8 cellular contexts compared by ENCODE assay signal in genomic region chr17:44689492-44690217, GRCh38. TPM values are rescaled to one million over a fixed set of nuclear protein-coding genes. Genes with fewer than 3 reads are reported as not detected.
DNase-seq lines count a peak whose midpoint lies in the region; ATAC-seq and TF ChIP-seq lines count a peak whose summit lies in the region.

CCDC43 (minus strand) TSS chr17:44689776; CDS start chr17:44689753, 23 bp downstream.

- H3K4me1 Mint-ChIP-seq in activated T-helper 2 cell treated with anti-CD3 and anti-CD28 coated beads, Interferon-gamma antibody, Interleukin-2, Interleukin-4, amounts not matched to agents 10 μg/mL and 5 μg/mL and 100 μg/mL, durations not matched to agents 14 hours and 24 hours and 36 hours (ENCODE audit: low read depth), result peaks cover 22% of the 10 kb centered on the region
- peaks cover 37% of the 10 kb centered on the region for H3K4me1 Mint-ChIP-seq in nephron

- H3K4me2 ChIP-seq in GM23248 (ENCODE audit: unreplicated experiment), result peak within 1 kb of the TSS; percentile 90

- peak; percentile 98 for ATAC-seq in stimulated activated naive CD8-positive, alpha-beta T cell treated with anti-CD3 and anti-CD28 coated beads, Interleukin-15, Interleukin-2, amounts not matched to agents 100 U/mL and 50 U/mL, for 24 hours

- H3K27ac Mint-ChIP-seq in activated T-helper 2 cell treated with anti-CD3 and anti-CD28 coated beads, Interferon-gamma antibody, Interleukin-2, Interleukin-4, amounts not matched to agents 10 μg/mL and 5 μg/mL and 100 μg/mL, durations not matched to agents 14 hours and 24 hours and 36 hours, result peak within 1 kb of the TSS; percentile 97
- H3K27ac Mint-ChIP-seq in nephron, result peak within 1 kb of the TSS; percentile 98 to 99 (median 99)

- no peaks in the 10 kb centered on the region for H3K36me3 ChIP-seq in GM23248 (ENCODE audit: low read depth)

- intact Hi-C loops in activated T-helper 2 cell treated with anti-CD3 and anti-CD28 coated beads, Interferon-gamma antibody, Interleukin-2, Interleukin-4, amounts not matched to agents 10 μg/mL and 5 μg/mL and 100 μg/mL, durations not matched to agents 14 hours and 24 hours and 36 hours (cut with micrococcal nuclease), result loop anchor here (1.0 kb wide), 1 partner anchor 19 kb away; the partner anchor contains the start of gene DBF4B

- peak; percentile 97 for TF ChIP-seq POLR2A in Raji (IDR thresholded peaks at IDR 0.05; ENCODE audit: insufficient read depth, low read depth, low read length)

- H3K9ac ChIP-seq in GM23248, result peak within 1 kb of the TSS; percentile 91

- no peaks in the 10 kb centered on the region for H3F3A ChIP-seq in GM23248 (ENCODE audit: insufficient read depth)

- H3K9me3 Mint-ChIP-seq in activated T-helper 2 cell treated with anti-CD3 and anti-CD28 coated beads, Interferon-gamma antibody, Interleukin-2, Interleukin-4, amounts not matched to agents 10 μg/mL and 5 μg/mL and 100 μg/mL, durations not matched to agents 14 hours and 24 hours and 36 hours, result no peaks in the 10 kb centered on the region
- no peaks in the 10 kb centered on the region for H3K9me3 Mint-ChIP-seq in nephron

- 1% methylated on average over 51 of the region's 51 CpGs for WGBS in GM23248 (ENCODE audit: low coverage in 1 of 2, low lambda C conversion rate in 2 of 2, missing lambda C conversion rate in 2 of 2), 2 experiments

- peak within 1 kb of the TSS; percentile 99 for H3K4me3 Mint-ChIP-seq in activated T-helper 2 cell treated with anti-CD3 and anti-CD28 coated beads, Interferon-gamma antibody, Interleukin-2, Interleukin-4, amounts not matched to agents 10 μg/mL and 5 μg/mL and 100 μg/mL, durations not matched to agents 14 hours and 24 hours and 36 hours (ENCODE audit: low read depth)
- peak within 1 kb of the TSS; percentile 97 to 99 (median 98) for H3K4me3 Mint-ChIP-seq in nephron

- in situ Hi-C loops in GM23248 (cut with MboI), result no loop called here

- H3K36me3 Mint-ChIP-seq in activated T-helper 2 cell treated with anti-CD3 and anti-CD28 coated beads, Interferon-gamma antibody, Interleukin-2, Interleukin-4, amounts not matched to agents 10 μg/mL and 5 μg/mL and 100 μg/mL, durations not matched to agents 14 hours and 24 hours and 36 hours (ENCODE audit: low read depth), result peaks cover 24% of the 10 kb centered on the region
- peaks cover 14% of the 10 kb centered on the region for H3K36me3 Mint-ChIP-seq in nephron (ENCODE audit: low read depth)

- peak within 1 kb of the TSS; percentile 98 for H2AFZ ChIP-seq in GM23248

- TF ChIP-seq CTCF in fibroblast of pulmonary artery (IDR thresholded peaks at IDR 0.05; ENCODE audit: low read length, missing control alignments) (no peak), nephron (IDR thresholded peaks at IDR 0.05; ENCODE audit: unreplicated experiment in 3 of 3) (no peak)

- peaks cover 57% of the 10 kb centered on the region for H3K79me2 ChIP-seq in GM23248 (ENCODE audit: insufficient read depth)

- peak within 1 kb of the TSS; percentile 98 for H3K4me3 ChIP-seq in GM23248
- peak within 1 kb of the TSS; percentile 67 for H3K4me3 ChIP-seq in fibroblast of pulmonary artery (replicated peaks; ENCODE audit: low read depth, low read length)

- no peaks in the 10 kb centered on the region for H3K9me2 ChIP-seq in GM23248 (ENCODE audit: insufficient read depth)

- H4K20me1 ChIP-seq in GM23248 (ENCODE audit: insufficient read depth), result no peaks in the 10 kb centered on the region

- peaks cover 14% of the 10 kb centered on the region for H3K4me1 ChIP-seq in GM23248 (ENCODE audit: insufficient read depth)

- no peaks in the 10 kb centered on the region for H3K27me3 ChIP-seq in GM23248 (replicated peaks; ENCODE audit: insufficient read depth)

- H3K27ac ChIP-seq in GM23248, result peak within 1 kb of the TSS; percentile 85

- DNase-seq in DMS53 (lab: John Stamatoyannopoulos, UW) (peak; percentile 99), GM23248 (peak; percentile 97), LoVo (ENCODE audit: low spot score) (peak; percentile 94), fibroblast of pulmonary artery (ENCODE audit: low read depth) (peak; percentile 96)
- peak; percentile 90 for DNase-seq in activated T-helper 2 cell treated with anti-CD3 and anti-CD28 coated beads, Interferon-gamma antibody, Interleukin-2, Interleukin-4, amounts not matched to agents 10 μg/mL and 5 μg/mL and 100 μg/mL, durations not matched to agents 14 hours and 24 hours and 36 hours (ENCODE audit: low spot score)
- peak; percentile 93 for DNase-seq in stimulated activated naive CD8-positive, alpha-beta T cell treated with anti-CD3 and anti-CD28 coated beads, Interleukin-15, Interleukin-2, amounts not matched to agents 100 U/mL and 50 U/mL, for 24 hours

- no peaks in the 10 kb centered on the region for H3K9me3 ChIP-seq in GM23248 (ENCODE audit: low read depth)

- H3K27me3 Mint-ChIP-seq in activated T-helper 2 cell treated with anti-CD3 and anti-CD28 coated beads, Interferon-gamma antibody, Interleukin-2, Interleukin-4, amounts not matched to agents 10 μg/mL and 5 μg/mL and 100 μg/mL, durations not matched to agents 14 hours and 24 hours and 36 hours (ENCODE audit: low read depth), result no peaks in the 10 kb centered on the region
- no peaks in the 10 kb centered on the region for H3K27me3 Mint-ChIP-seq in nephron (ENCODE audit: low read depth)

RNA-seq across cellular contexts. Expression of gene CCDC43, which starts in this region (rescaled TPM):
- 25.7 and 31.0 TPM in 2 replicates for total RNA-seq in GM23248 (2014; rRNA removed; shearing (Covaris generic))
- 33.7 and 34.9 TPM in 2 replicates for polyA plus RNA-seq in GM23248 (2016; fragmentation: Nextera tagmentation; extraction: Ambion mirVana)
- total RNA-seq in activated T-helper 2 cell treated with anti-CD3 and anti-CD28 coated beads, Interferon-gamma antibody, Interleukin-2, Interleukin-4, amounts not matched to agents 10 μg/mL and 5 μg/mL and 100 μg/mL, durations not matched to agents 14 hours and 24 hours and 36 hours, result 39.7 and 40.9 TPM in 2 replicates

Comparison
In these comparisons a context has a peak if more than half of its experiments do, and no peak if none do; other contexts are left out.
1. Peak in every context shown above with its lines: DNase-seq, ATAC-seq, H3K4me3 ChIP-seq and H3K27ac ChIP-seq.